Comparison of ENCODE assay signal across 25 cellular contexts in genomic region chr17:11558681-11559234, GRCh38. TPM values are rescaled to one million over a fixed set of nuclear protein-coding genes. Genes with fewer than 3 reads are reported as not detected.
"Had no signal": no experiment of that assay in that cellular context is flagged by ENCODE, and none has a peak within 500 bp of the region (broad histone marks: within the 10 kb centered on the region; RNA-seq: fewer than 3 reads in every experiment).

No MANE protein-coding gene starts in this region.

- H3K36me3 ChIP-seq: esophagus squamous epithelium, gastrocnemius medialis, heart left ventricle, left lung, lower lobe of right lung had no signal

- H3K27ac Mint-ChIP-seq: mesothelial cell of epicardium, naive B cell had no signal

- DNase-seq: dermis blood vessel endothelial cell; dorsolateral prefrontal cortex; effector CD4-positive, alpha-beta T cell; effector memory CD4-positive, alpha-beta T cell; esophagus squamous epithelium; foreskin fibroblast; foreskin melanocyte; gastrocnemius medialis; heart left ventricle; hypothalamus; left cardiac atrium; left lung; left ventricle myocardium superior; lower lobe of right lung; mesenchymal stem cell; mucosa of descending colon; naive B cell had no signal

- H3K4me1 Mint-ChIP-seq: mesothelial cell of epicardium, naive B cell had no signal

- H3K4me1 ChIP-seq: esophagus squamous epithelium, gastrocnemius medialis, heart left ventricle, left lung, lower lobe of right lung had no signal

- H3K36me3 Mint-ChIP-seq: mesothelial cell of epicardium, naive B cell had no signal

- H3K27me3 ChIP-seq: gastrocnemius medialis, hepatocyte, left lung had no signal

- H3K27ac ChIP-seq: coronary artery, dorsolateral prefrontal cortex, esophagus squamous epithelium, gastrocnemius medialis, heart left ventricle, hepatocyte, left lung, lower lobe of right lung had no signal

- H3K4me3 Mint-ChIP-seq: mesothelial cell of epicardium, naive B cell had no signal

- H3K9me3 Mint-ChIP-seq: mesothelial cell of epicardium had no signal

- ATAC-seq: gastrocnemius medialis, left cardiac atrium, left lung, left ventricle myocardium superior, mucosa of descending colon had no signal

- H2AFZ ChIP-seq: hepatocyte had no signal

- H3K9me3 ChIP-seq: esophagus squamous epithelium, gastrocnemius medialis, heart left ventricle, lower lobe of right lung, mucosa of descending colon had no signal

- H3K4me2 ChIP-seq: hepatocyte had no signal

- H3K4me3 ChIP-seq: coronary artery, dorsolateral prefrontal cortex, esophagus squamous epithelium, gastrocnemius medialis, heart left ventricle, hepatocyte, left lung, lower lobe of right lung, mucosa of descending colon had no signal

- H3K27me3 Mint-ChIP-seq: naive B cell had no signal

RNA-seq across cellular contexts. Expression of gene DNAH9, which starts 39.5 kb away (rescaled TPM):
- total RNA-seq: dermis blood vessel endothelial cell, endothelial cell of umbilical vein, epithelial cell of proximal tubule, gastrocnemius medialis, glomerular endothelial cell, lung microvascular endothelial cell, myocyte had no signal
- polyA plus RNA-seq: endothelial cell of umbilical vein, heart left ventricle had no signal
